9 cellular contexts compared by ENCODE assay signal in the genomic region with DNA sequence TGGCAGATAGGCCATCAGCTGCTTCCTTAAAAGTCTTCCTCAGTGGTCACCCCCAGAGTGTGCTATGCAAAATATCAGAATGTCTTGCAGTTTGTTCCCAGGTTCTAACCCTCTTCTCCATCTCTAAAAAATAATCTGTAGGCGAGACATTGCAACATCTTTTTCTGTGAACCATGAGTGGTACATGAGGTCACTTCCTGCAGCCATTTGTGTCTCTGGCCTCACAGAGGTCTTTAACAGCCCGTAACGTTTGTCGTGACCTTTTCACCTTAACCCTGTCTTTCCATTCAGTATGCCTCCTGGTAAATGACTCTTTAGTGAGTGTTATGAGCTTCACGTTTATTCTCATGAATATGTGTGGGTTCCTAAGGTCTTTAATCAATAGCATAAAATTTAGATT.
A peak's percentile ranks its signal among the peaks of the same experiment; 100 is the strongest.
DNase-seq lines count a peak whose midpoint lies in the region; ATAC-seq and TF ChIP-seq lines count a peak whose summit lies in the region.
"Had no signal": no experiment of that assay in that cellular context is flagged by ENCODE, and none has a peak within 500 bp of the region (broad histone marks: within the 10 kb centered on the region; RNA-seq: fewer than 3 reads in every experiment).

No MANE protein-coding gene starts in this region.

- H3K27me3 Mint-ChIP-seq in nephron progenitor cell (ENCODE audit: low read depth, poor library complexity), result no peaks in the 10 kb centered on the region

- TF ChIP-seq CTCF in SK-N-SH (IDR thresholded peaks at IDR 0.05) (no peak), nephron progenitor cell (IDR thresholded peaks at IDR 0.05) (no peak)

- peak; percentile 78 for ATAC-seq in activated CD4-positive, CD25-positive, alpha-beta regulatory T cell treated with anti-CD3 and anti-CD28 coated beads, Interleukin-2, amount 50 U/mL, for 24 hours

- POLR2A ChIA-PET in SK-N-SH (lab: Yijun Ruan, JAX), result no interaction called here

- H3K4me3 ChIP-seq in SK-N-SH (ENCODE audit: low read depth in 2 of 2, low read length in 1 of 2), result no peak overlapping the region
- no peak overlapping the region for H3K4me3 ChIP-seq in SJCRH30
- H3K4me3 ChIP-seq: SJSA1 had no signal

- no peaks in the 10 kb centered on the region for H4K20me1 ChIP-seq in SK-N-SH (ENCODE audit: insufficient read depth)

- H3K36me3 Mint-ChIP-seq in nephron progenitor cell (ENCODE audit: low read depth), result peaks cover 64% of the 10 kb centered on the region

- no peak for TF ChIP-seq RAD21 in SK-N-SH (IDR thresholded peaks at IDR 0.05; ENCODE audit: low read length)

- DNase-seq in activated CD4-positive, CD25-positive, alpha-beta regulatory T cell (lab: John Stamatoyannopoulos, UW), result no peak
- DNase-seq in SK-N-SH (no peak), dermis blood vessel endothelial cell (peak; percentile 89), nephron progenitor cell (no peak), SJCRH30 (no peak), GM19240 (ENCODE audit: insufficient read length, low spot score) (no peak), cerebellar nuclear complex (lab: John Stamatoyannopoulos, UW) (no peak)

- CTCF ChIA-PET in SK-N-SH (lab: Yijun Ruan, JAX), result no interaction called here

- H3K27ac Mint-ChIP-seq in nephron progenitor cell, result peak overlapping the region; percentile 71

- H3K4me1 ChIP-seq in SK-N-SH (ENCODE audit: control insufficient read depth in 1 of 2, insufficient read depth in 2 of 2, low read depth in 1 of 2, low read length in 1 of 2), result peaks cover 6 to 13% of the 10 kb centered on the region in 2 experiments; a peak in 3 of 4 replicates
- H3K4me1 ChIP-seq in SJCRH30, result peaks cover 6% of the 10 kb centered on the region

- no peaks in the 10 kb centered on the region for H3K9me2 ChIP-seq in SK-N-SH

- H3K4me3 Mint-ChIP-seq in nephron progenitor cell, result no peak overlapping the region

- H3K36me3 ChIP-seq in SK-N-SH (replicated peaks in 1 of 2; ENCODE audit: control insufficient read depth in 1 of 2, insufficient read depth in 2 of 2, low read length in 1 of 2) (peaks cover 3 to 25% of the 10 kb centered on the region in 2 experiments), SJCRH30 (peaks cover 35% of the 10 kb centered on the region)

- 0 out of 2 replicates have a peak overlapping the region, but pooled peaks have one; percentile 4 for H3K4me2 ChIP-seq in SK-N-SH

- H2AFZ ChIP-seq in SK-N-SH (ENCODE audit: low read depth), result no peak overlapping the region

- peaks cover 23% of the 10 kb centered on the region for H3K4me1 Mint-ChIP-seq in nephron progenitor cell

- H3K9me3 ChIP-seq in SK-N-SH (no peaks in the 10 kb centered on the region), SJCRH30 (replicated peaks) (no peaks in the 10 kb centered on the region)
- H3K9me3 ChIP-seq: SJSA1 had no signal

- peaks cover 5% of the 10 kb centered on the region for H3K9me3 Mint-ChIP-seq in nephron progenitor cell

- 37% methylated on average over 5 of the region's 5 CpGs for WGBS in SK-N-SH (ENCODE audit: low lambda C conversion rate)

- H3F3A ChIP-seq in SK-N-SH (replicated peaks; ENCODE audit: insufficient read depth), result peaks cover 13% of the 10 kb centered on the region

- peaks cover 9% of the 10 kb centered on the region; the same call in 1 of the 2 replicates for H3K79me2 ChIP-seq in SK-N-SH (ENCODE audit: insufficient read depth)

- H3K27ac ChIP-seq in SK-N-SH (ENCODE audit: low read depth in 2 of 2, low read length in 1 of 2) (peak overlapping the region; percentile 45 to 70), SJCRH30 (no peak overlapping the region)
- H3K27ac ChIP-seq: SJSA1 had no signal

- no peak; a peak in 1 of 4 replicates for TF ChIP-seq EP300 in SK-N-SH (IDR thresholded peaks at IDR 0.05; ENCODE audit: borderline replicate concordance in 1 of 2, low read depth in 1 of 2, low read length in 1 of 2)

- H3K27me3 ChIP-seq in SK-N-SH (ENCODE audit: insufficient read depth), result no peaks in the 10 kb centered on the region
- H3K27me3 ChIP-seq in SJCRH30, result no peaks in the 10 kb centered on the region
- H3K27me3 ChIP-seq: SJSA1 had no signal

- no peak overlapping the region; the same call in 1 of the 2 replicates for H3K9ac ChIP-seq in SK-N-SH

TF ChIP-seq in SK-N-SH, 30 proteins besides CTCF, POLR2A, EP300 and RAD21 (continues in another document):
- TF ChIP-seq USF1 (IDR thresholded peaks at IDR 0.05; ENCODE audit: borderline replicate concordance, low read depth), result no peak
- TF ChIP-seq, protein P1, sequence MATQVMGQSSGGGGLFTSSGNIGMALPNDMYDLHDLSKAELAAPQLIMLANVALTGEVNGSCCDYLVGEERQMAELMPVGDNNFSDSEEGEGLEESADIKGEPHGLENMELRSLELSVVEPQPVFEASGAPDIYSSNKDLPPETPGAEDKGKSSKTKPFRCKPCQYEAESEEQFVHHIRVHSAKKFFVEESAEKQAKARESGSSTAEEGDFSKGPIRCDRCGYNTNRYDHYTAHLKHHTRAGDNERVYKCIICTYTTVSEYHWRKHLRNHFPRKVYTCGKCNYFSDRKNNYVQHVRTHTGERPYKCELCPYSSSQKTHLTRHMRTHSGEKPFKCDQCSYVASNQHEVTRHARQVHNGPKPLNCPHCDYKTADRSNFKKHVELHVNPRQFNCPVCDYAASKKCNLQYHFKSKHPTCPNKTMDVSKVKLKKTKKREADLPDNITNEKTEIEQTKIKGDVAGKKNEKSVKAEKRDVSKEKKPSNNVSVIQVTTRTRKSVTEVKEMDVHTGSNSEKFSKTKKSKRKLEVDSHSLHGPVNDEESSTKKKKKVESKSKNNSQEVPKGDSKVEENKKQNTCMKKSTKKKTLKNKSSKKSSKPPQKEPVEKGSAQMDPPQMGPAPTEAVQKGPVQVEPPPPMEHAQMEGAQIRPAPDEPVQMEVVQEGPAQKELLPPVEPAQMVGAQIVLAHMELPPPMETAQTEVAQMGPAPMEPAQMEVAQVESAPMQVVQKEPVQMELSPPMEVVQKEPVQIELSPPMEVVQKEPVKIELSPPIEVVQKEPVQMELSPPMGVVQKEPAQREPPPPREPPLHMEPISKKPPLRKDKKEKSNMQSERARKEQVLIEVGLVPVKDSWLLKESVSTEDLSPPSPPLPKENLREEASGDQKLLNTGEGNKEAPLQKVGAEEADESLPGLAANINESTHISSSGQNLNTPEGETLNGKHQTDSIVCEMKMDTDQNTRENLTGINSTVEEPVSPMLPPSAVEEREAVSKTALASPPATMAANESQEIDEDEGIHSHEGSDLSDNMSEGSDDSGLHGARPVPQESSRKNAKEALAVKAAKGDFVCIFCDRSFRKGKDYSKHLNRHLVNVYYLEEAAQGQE (IDR thresholded peaks at IDR 0.05; ENCODE audit: low read depth, low read length), result no peak
- TF ChIP-seq YY1 (IDR thresholded peaks at IDR 0.05; ENCODE audit: low read depth), result peak; percentile 75
- TF ChIP-seq GABPA (IDR thresholded peaks at IDR 0.05; ENCODE audit: low read depth), result no peak
- TF ChIP-seq NFIC (IDR thresholded peaks at IDR 0.05; ENCODE audit: borderline replicate concordance), result no peak
- no peak for TF ChIP-seq ELF1 (IDR thresholded peaks at IDR 0.05)
- no peak for TF ChIP-seq JUND (IDR thresholded peaks at IDR 0.05)
- no peak for TF ChIP-seq MAX (IDR thresholded peaks at IDR 0.05; ENCODE audit: low read depth)
- no peak for TF ChIP-seq TEAD4 (IDR thresholded peaks at IDR 0.05; ENCODE audit: borderline replicate concordance, insufficient read depth)
- TF ChIP-seq GATA2 (CRISPR knock-in tag; IDR thresholded peaks at IDR 0.05), result no peak
- peak; percentile 30; the same call in 1 of the 2 replicates for TF ChIP-seq TCF12 (IDR thresholded peaks at IDR 0.05)
- TF ChIP-seq IRF3 (IDR thresholded peaks at IDR 0.05; ENCODE audit: low read depth, low read length), result no peak
- 0 out of 2 replicates have a peak, but pooled peaks have one; percentile 6 for TF ChIP-seq FOSL2 (IDR thresholded peaks at IDR 0.05; ENCODE audit: borderline replicate concordance, low read depth)
- TF ChIP-seq, protein P2, sequence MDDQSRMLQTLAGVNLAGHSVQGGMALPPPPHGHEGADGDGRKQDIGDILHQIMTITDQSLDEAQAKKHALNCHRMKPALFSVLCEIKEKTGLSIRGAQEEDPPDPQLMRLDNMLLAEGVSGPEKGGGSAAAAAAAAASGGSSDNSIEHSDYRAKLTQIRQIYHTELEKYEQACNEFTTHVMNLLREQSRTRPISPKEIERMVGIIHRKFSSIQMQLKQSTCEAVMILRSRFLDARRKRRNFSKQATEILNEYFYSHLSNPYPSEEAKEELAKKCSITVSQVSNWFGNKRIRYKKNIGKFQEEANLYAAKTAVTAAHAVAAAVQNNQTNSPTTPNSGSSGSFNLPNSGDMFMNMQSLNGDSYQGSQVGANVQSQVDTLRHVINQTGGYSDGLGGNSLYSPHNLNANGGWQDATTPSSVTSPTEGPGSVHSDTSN (IDR thresholded peaks at IDR 0.05), result no peak
- no peak for TF ChIP-seq RCOR1 (IDR thresholded peaks at IDR 0.05; ENCODE audit: low read length)
- TF ChIP-seq, protein P3, sequence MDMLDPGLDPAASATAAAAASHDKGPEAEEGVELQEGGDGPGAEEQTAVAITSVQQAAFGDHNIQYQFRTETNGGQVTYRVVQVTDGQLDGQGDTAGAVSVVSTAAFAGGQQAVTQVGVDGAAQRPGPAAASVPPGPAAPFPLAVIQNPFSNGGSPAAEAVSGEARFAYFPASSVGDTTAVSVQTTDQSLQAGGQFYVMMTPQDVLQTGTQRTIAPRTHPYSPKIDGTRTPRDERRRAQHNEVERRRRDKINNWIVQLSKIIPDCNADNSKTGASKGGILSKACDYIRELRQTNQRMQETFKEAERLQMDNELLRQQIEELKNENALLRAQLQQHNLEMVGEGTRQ (IDR thresholded peaks at IDR 0.05; ENCODE audit: borderline replicate concordance, low read depth, low read length), result no peak
